ENCODE assay signal across 10 cellular contexts in genomic region chr2:14492920-14493503, GRCh38.
DNase-seq lines count a peak whose midpoint lies in the region; ATAC-seq and TF ChIP-seq lines count a peak whose summit lies in the region.
"Had no signal": no experiment of that assay in that cellular context is flagged by ENCODE, and none has a peak within 500 bp of the region (broad histone marks: within the 10 kb centered on the region; RNA-seq: fewer than 3 reads in every experiment).

No MANE protein-coding gene starts in this region.

- no peak overlapping the region for H3K4me3 Mint-ChIP-seq in activated T-cell treated with anti-CD3 and anti-CD28 coated beads, Interleukin-2, amount 50 U/mL, for 4 hours
- H3K4me3 Mint-ChIP-seq in CD14-positive monocyte = no peak overlapping the region

- no peak overlapping the region for H3K27ac ChIP-seq in RWPE1

- H3K4me1 Mint-ChIP-seq in activated T-cell treated with anti-CD3 and anti-CD28 coated beads, Interleukin-2, amount 50 U/mL, for 4 hours (ENCODE audit: low read depth) = no peaks in the 10 kb centered on the region
- no peaks in the 10 kb centered on the region for H3K4me1 Mint-ChIP-seq in CD14-positive monocyte

- TF ChIP-seq CTCF in RWPE1 (conservative IDR thresholded peaks at IDR 0.05; ENCODE audit: low read depth) (no peak), CD14-positive monocyte (IDR thresholded peaks at IDR 0.05) (no peak)

- peak; percentile 100 for ATAC-seq in esophagus mucosa
- ATAC-seq in activated T-cell treated with anti-CD3 and anti-CD28 coated beads, Interleukin-2, amount 50 U/mL, for 4 hours = no peak

- no peaks in the 10 kb centered on the region for H3K27me3 Mint-ChIP-seq in activated T-cell treated with anti-CD3 and anti-CD28 coated beads, Interleukin-2, amount 50 U/mL, for 4 hours (ENCODE audit: low read depth)
- no peaks in the 10 kb centered on the region for H3K27me3 Mint-ChIP-seq in CD14-positive monocyte (ENCODE audit: low read depth in 3 of 3)

- CTCF ChIA-PET in RWPE1 (lab: Yijun Ruan, JAX) = interaction anchor here (1.9 kb wide), 1 partner anchor 141 kb away, joined by 6 read pairs; no protein-coding TSS in a partner anchor

- DNase-seq in GM03348 (ENCODE audit: low spot score) (peak; percentile 64), RWPE1 (ENCODE audit: low spot score) (peak; percentile 87), non-pigmented ciliary epithelial cell (ENCODE audit: low read depth) (peak; percentile 76), Kasumi-1 (lab: John Stamatoyannopoulos, UW) (no peak), NCI-H146 (lab: John Stamatoyannopoulos, UW) (no peak), CD14-positive monocyte (ENCODE audit: low spot score) (no peak)
- DNase-seq in activated T-cell treated with anti-CD3 and anti-CD28 coated beads, Interleukin-2, amount 50 U/mL, for 4 hours = no peak
- DNase-seq: Karpas-422, NCI-H748 treated with DMSO at 0.1 percent for 48 hours had no signal

- no peak overlapping the region for H3K27ac Mint-ChIP-seq in CD14-positive monocyte

- intact Hi-C loops in CD14-positive monocyte (cut with micrococcal nuclease) = no loop called here

- no peaks in the 10 kb centered on the region for H3K36me3 Mint-ChIP-seq in activated T-cell treated with anti-CD3 and anti-CD28 coated beads, Interleukin-2, amount 50 U/mL, for 4 hours (ENCODE audit: insufficient read depth)
- no peaks in the 10 kb centered on the region for H3K36me3 Mint-ChIP-seq in CD14-positive monocyte

- POLR2A ChIA-PET in RWPE1 (lab: Yijun Ruan, JAX; ENCODE audit: low non-redundant PET) = no interaction called here

- no peaks in the 10 kb centered on the region for H3K9me3 Mint-ChIP-seq in activated T-cell treated with anti-CD3 and anti-CD28 coated beads, Interleukin-2, amount 50 U/mL, for 4 hours
- peaks cover 0 to 6% (median 0%) of the 10 kb centered on the region in 7 donors for H3K9me3 Mint-ChIP-seq in CD14-positive monocyte

Comparison
In these comparisons a context has a peak if more than half of its experiments do, and no peak if none do; other contexts are left out.
1. DNase-seq: peak in GM03348 (single experiment), RWPE1 (single experiment) and non-pigmented ciliary epithelial cell (single experiment); none in Kasumi-1 (0 of 2), activated T-cell treated with anti-CD3 and anti-CD28 coated beads, Interleukin-2, amount 50 U/mL, for 4 hours (single experiment), NCI-H146 (single experiment) and CD14-positive monocyte (single experiment).